Comparison of ENCODE assay signal across 27 cellular contexts in the genomic region with DNA sequence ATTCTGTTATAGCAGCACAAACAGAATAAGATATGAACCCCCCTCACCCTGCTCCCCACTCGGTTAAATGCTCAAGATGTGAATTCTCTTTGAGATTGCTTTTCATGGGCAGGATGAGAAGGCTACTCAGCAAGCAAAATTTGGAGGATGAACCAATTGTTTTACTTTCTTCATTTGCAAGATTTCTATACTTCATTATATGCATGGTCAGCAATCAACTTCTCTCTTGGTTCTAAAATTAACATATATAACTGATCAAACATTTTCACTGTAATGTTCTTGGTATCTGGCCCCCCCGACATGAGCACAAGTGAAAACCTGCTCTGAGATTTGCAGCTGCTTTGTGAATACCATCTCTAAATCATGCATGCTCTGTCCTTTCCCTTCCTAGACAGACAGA.
"Had no signal": no experiment of that assay in that cellular context is flagged by ENCODE, and none has a peak within 500 bp of the region (broad histone marks: within the 10 kb centered on the region; RNA-seq: fewer than 3 reads in every experiment).

No MANE protein-coding gene starts in this region.

- H3K4me3 ChIP-seq: stomach, suprapubic skin, testis, thoracic aorta, thyroid gland, tibial artery, tibial nerve, transverse colon, upper lobe of left lung, upper lobe of right lung, uterus, vagina had no signal

- H3K4me1 ChIP-seq: stomach, suprapubic skin, testis, thyroid gland, tibial artery, tibial nerve, transverse colon, upper lobe of left lung, upper lobe of right lung, uterus, vagina had no signal

- ATAC-seq: stimulated activated effector memory CD8-positive, alpha-beta T cell treated with anti-CD3 and anti-CD28 coated beads, Interleukin-12 subunit alpha, Interleukin-12 subunit beta, amount 100 ng/mL, for 72 hours; stimulated activated memory B cell treated with anti-CD40 and anti-IgM and Interleukin-4, amounts not matched to agents 10 μg/mL and 1 μg/mL and 100 μg/mL, for 72 hours; stimulated activated naive B cell treated with anti-CD40 and anti-IgM and Interleukin-4, amounts not matched to agents 10 μg/mL and 1 μg/mL and 100 μg/mL, for 72 hours; stimulated activated naive CD8-positive, alpha-beta T cell treated with anti-CD3 and anti-CD28 coated beads, Interleukin-15, amount 100 ng/mL, for 72 hours; stimulated activated naive CD8-positive, alpha-beta T cell treated with anti-CD3 and anti-CD28 coated beads, Interleukin-15, Interleukin-2, amounts not matched to agents 100 U/mL and 50 U/mL, for 24 hours; upper lobe of right lung had no signal

- H3K36me3 ChIP-seq: stomach, suprapubic skin, thoracic aorta, thyroid gland, tibial artery, tibial nerve, transverse colon, upper lobe of left lung, upper lobe of right lung, uterus, vagina had no signal

- DNase-seq: stimulated activated CD4-positive, alpha-beta T cell treated with anti-CD3 and anti-CD28 coated beads, Interleukin-2, amount 100 ng/mL, for 48 hours; stimulated activated CD4-positive, alpha-beta T cell treated with anti-CD3 and anti-CD28 coated beads, Interleukin-4, amount 100 ng/mL, for 1 hour; stimulated activated CD4-positive, alpha-beta T cell treated with anti-CD3 and anti-CD28 coated beads, Interleukin-4, amount 100 ng/mL, for 24 hours; stimulated activated CD4-positive, alpha-beta T cell treated with anti-CD3 and anti-CD28 coated beads, Interleukin-4, amount 100 ng/mL, for 4 hours; stimulated activated CD8-positive, alpha-beta memory T cell treated with anti-CD3 and anti-CD28 coated beads, Interleukin-4, amount 100 ng/mL, for 48 hours; stimulated activated naive B cell treated with anti-CD40 and anti-IgM and Interleukin-4, amounts not matched to agents 10 μg/mL and 1 μg/mL and 100 μg/mL, for 72 hours; stimulated activated naive CD4-positive, alpha-beta T cell; stimulated activated naive CD4-positive, alpha-beta T cell treated with Interleukin-2 at 50 U/mL for 16 hours; stimulated activated naive CD8-positive, alpha-beta T cell treated with anti-CD3 and anti-CD28 coated beads, Interleukin-15, amount 100 ng/mL, for 72 hours; stimulated activated naive CD8-positive, alpha-beta T cell treated with anti-CD3 and anti-CD28 coated beads, Interleukin-15, Interleukin-2, amounts not matched to agents 100 U/mL and 50 U/mL, for 24 hours; stomach; substantia nigra; testis; thyroid gland; tibial artery; transverse colon; trophoblast cell; upper lobe of left lung; upper lobe of right lung; uterus had no signal

- H3K27me3 ChIP-seq: stomach, suprapubic skin, testis, thyroid gland, tibial artery, tibial nerve, transverse colon, upper lobe of left lung, upper lobe of right lung, uterus, vagina had no signal

- H3K27ac ChIP-seq: stomach, suprapubic skin, testis, thoracic aorta, thyroid gland, tibial artery, tibial nerve, transverse colon, upper lobe of left lung, upper lobe of right lung, uterus, vagina had no signal

- FAIRE-seq: urothelium cell line had no signal

- H3K9me3 ChIP-seq: testis, thyroid gland, tibial artery, transverse colon, uterus, vagina had no signal
